ENCODE assay signal across 8 cellular contexts in the genomic region with DNA sequence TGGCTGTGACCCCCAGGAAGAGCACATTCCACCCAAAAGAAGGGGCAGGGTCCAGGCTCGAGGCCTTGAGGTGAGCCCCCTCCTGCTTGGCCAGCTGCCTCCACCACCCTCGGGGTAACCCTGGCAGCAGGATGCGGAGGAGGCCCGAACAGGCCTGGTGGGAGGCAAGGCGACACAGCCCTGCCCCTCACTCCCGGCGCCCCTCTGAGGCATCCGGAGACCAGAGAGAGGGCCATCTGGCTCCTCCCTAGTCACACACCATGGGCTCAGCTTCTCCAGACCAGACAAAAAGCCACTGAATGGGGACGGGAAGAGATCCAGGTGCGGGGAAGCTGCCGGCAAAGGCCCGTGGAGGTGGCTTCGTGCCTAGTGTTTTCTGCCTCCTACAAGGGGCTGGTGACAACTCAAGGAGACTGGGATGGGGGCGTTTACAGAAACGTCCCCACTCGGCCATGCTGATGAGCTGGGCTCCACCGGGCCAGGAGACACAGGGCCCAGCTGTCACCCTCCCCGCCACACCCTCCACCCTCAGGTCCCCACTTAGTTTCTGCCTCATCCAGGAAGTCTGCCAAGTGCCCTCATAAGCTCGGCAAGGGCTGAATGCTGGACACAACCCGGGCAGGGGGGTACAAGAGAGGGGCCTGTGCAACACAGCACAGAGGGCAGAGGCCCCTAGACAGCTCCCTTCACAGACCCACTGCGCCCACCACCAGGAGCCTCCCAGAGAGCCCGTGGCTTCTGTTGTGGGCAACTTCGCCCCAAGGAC. TPM values are rescaled to one million over a fixed set of nuclear protein-coding genes. Genes with fewer than 3 reads are reported as not detected.
DNase-seq lines count a peak whose midpoint lies in the region; ATAC-seq, FAIRE-seq and TF ChIP-seq lines count a peak whose summit lies in the region.

No MANE protein-coding gene starts in this region.

- H3K36me3 ChIP-seq in Panc1 (ENCODE audit: control insufficient read depth, insufficient read depth, low read length) (no peaks in the 10 kb centered on the region), pancreas (peaks cover 0 to 7% (median 0%) of the 10 kb centered on the region in 3 donors)

- TF ChIP-seq CTCF in Calu3 (IDR thresholded peaks at IDR 0.05; ENCODE audit: unreplicated experiment) (no peak), Panc1 (IDR thresholded peaks at IDR 0.05) (no peak), pancreas (IDR thresholded peaks at IDR 0.05) (no peak)

- CTCF ChIA-PET in Calu3 (lab: Charles Lee), result interaction anchor here (0.6 kb wide), 1 partner anchor 176 kb away, joined by 7 read pairs; no protein-coding TSS in a partner anchor
- CTCF ChIA-PET in Panc1 (lab: Charles Lee), result no interaction called here

- no peaks in the 10 kb centered on the region for H3K27me3 Mint-ChIP-seq in Calu3 (ENCODE audit: unreplicated experiment)

- peak overlapping the region; percentile 68 for H3K4me3 Mint-ChIP-seq in Calu3 (ENCODE audit: low read depth, unreplicated experiment)

- H3K4me3 ChIP-seq in Panc1 (ENCODE audit: low read depth in 2 of 2, low read length in 2 of 2), result peak overlapping the region; percentile 53 to 60
- H3K4me3 ChIP-seq in pancreas, result peak overlapping the region in 2 of 4 donors; percentile 12 to 20

- intact Hi-C loops in Calu3 (cut with micrococcal nuclease; ENCODE audit: unreplicated experiment) (loop anchor here (10.0 kb wide), 1 partner anchor 88 kb away; the partner anchor contains the start of gene UBAC1), Panc1 (cut with micrococcal nuclease; ENCODE audit: unreplicated experiment) (no loop called here), pancreas (cut with DNase I) (no loop called here)

- H3K27me3 ChIP-seq in Panc1 (ENCODE audit: control insufficient read depth, insufficient read depth, low read length) (no peaks in the 10 kb centered on the region), pancreas (no peaks in the 10 kb centered on the region)

- peak; percentile 9 for DNase-seq in Calu3
- no peak for DNase-seq in Panc1 (ENCODE audit: low read depth, low spot score)
- peak; percentile 53 for DNase-seq in globus pallidus (ENCODE audit: low spot score)
- peak in 3 of 6 donors; percentile 18 to 60 (median 48) for DNase-seq in pancreas
- DNase-seq in HPDE6-E6E7 (ENCODE audit: extremely low spot score), result no peak

- POLR2A ChIA-PET in Panc1 (lab: Charles Lee), result interaction anchor here (0.6 kb wide), 1 partner anchor 42 kb away, joined by 5 read pairs; no protein-coding TSS in a partner anchor

- WGBS in pancreas, 2 donors, result 42 to 44% methylated on average over 23 of the region's 23 CpGs

- H3K4me1 Mint-ChIP-seq in Calu3 (ENCODE audit: low read depth, unreplicated experiment), result peaks cover 17% of the 10 kb centered on the region

- peak overlapping the region; percentile 94 for H3K27ac ChIP-seq in Panc1 (ENCODE audit: low read length)
- H3K27ac ChIP-seq in pancreas, result peak overlapping the region; percentile 75 to 81 (median 78)

- H3K4me1 ChIP-seq in Panc1 (ENCODE audit: control insufficient read depth, insufficient read depth, low read length) (peaks cover 67% of the 10 kb centered on the region), pancreas (peaks cover 13 to 20% (median 16%) of the 10 kb centered on the region in 3 donors)

- FAIRE-seq in pancreas (lab: Jason Lieb, UNC), result no peak

- peaks cover 25% of the 10 kb centered on the region for H3K36me3 Mint-ChIP-seq in Calu3 (ENCODE audit: insufficient read depth, unreplicated experiment)

- peak overlapping the region; percentile 30 for H3K27ac Mint-ChIP-seq in Calu3 (ENCODE audit: unreplicated experiment)

- in situ Hi-C loops in Panc1 (cut with HindIII; ENCODE audit: low pct_unique_long_range_greater_than_20kb, low sequenced_read_pairs), result no loop called here

- no peaks in the 10 kb centered on the region for H3K9me3 Mint-ChIP-seq in Calu3 (ENCODE audit: low read depth, unreplicated experiment)

- H3K9me3 ChIP-seq in Panc1 (ENCODE audit: control insufficient read depth, insufficient read depth, low read depth, low read length), result no peaks in the 10 kb centered on the region
- H3K9me3 ChIP-seq in pancreas, result no peaks in the 10 kb centered on the region

- BruUV-seq in Calu3 (replicated peaks; lab: Mats Ljungman, UMichigan) (no TSS peak), Panc1 (replicated peaks; lab: Mats Ljungman, UMichigan) (no TSS peak)

- ATAC-seq in Panc1, result no peak
- ATAC-seq in pancreas, result peak in 1 of 4 donors; percentile 4
- ATAC-seq in HG03039 (IDR thresholded peaks at IDR 0.05; ENCODE audit: unreplicated experiment), result no peak
- ATAC-seq in HG03378 (IDR thresholded peaks at IDR 0.05; ENCODE audit: unreplicated experiment), result no peak
- ATAC-seq in GM21619 (IDR thresholded peaks at IDR 0.05; ENCODE audit: unreplicated experiment), result no peak

RNA-seq across cellular contexts. Expression of gene NACC2, which starts 41.9 kb away (rescaled TPM):
- total RNA-seq in Calu3 (2022), result 19.3 and 24.8 TPM in 2 replicates
- 62.0 TPM for total RNA-seq in Panc1 (2021; ENCODE audit: unreplicated experiment)
- 46.2 TPM for polyA plus RNA-seq in Panc1 (2012; ENCODE audit: insufficient read length)
- total RNA-seq in pancreas, result 10 to 100 TPM in 2 of 6 donors, 1 to 10 TPM in 4; 6.8 to 12.4 (median 8.9) TPM
- 1 to 10 TPM; 4.3 to 5.5 TPM for polyA plus RNA-seq in pancreas

Comparison
In these comparisons a context has a peak if more than half of its experiments do, and no peak if none do; other contexts are left out.
1. DNase-seq: peak in Calu3 (single experiment) and globus pallidus (single experiment); none in Panc1 (single experiment) and HPDE6-E6E7 (single experiment).